Comparison of ENCODE assay signal across 11 cellular contexts in genomic region chr14:69636718-69637480, GRCh38. TPM values are rescaled to one million over a fixed set of nuclear protein-coding genes. Genes with fewer than 3 reads are reported as not detected.
DNase-seq lines count a peak whose midpoint lies in the region; ATAC-seq and TF ChIP-seq lines count a peak whose summit lies in the region.
"Had no signal": no experiment of that assay in that cellular context is flagged by ENCODE, and none has a peak within 500 bp of the region (broad histone marks: within the 10 kb centered on the region; RNA-seq: fewer than 3 reads in every experiment).

No MANE protein-coding gene starts in this region.

- H3K36me3 ChIP-seq in upper lobe of right lung, result no peaks in the 10 kb centered on the region

- peaks cover 94% of the 10 kb centered on the region for H3K4me1 Mint-ChIP-seq in activated naive CD4-positive, alpha-beta T cell treated with anti-CD3 and anti-CD28 coated beads, Interleukin-2, amount 50 U/mL, for 24 hours
- peaks cover 87% of the 10 kb centered on the region for H3K4me1 Mint-ChIP-seq in dendritic cell treated with granulocyte-macrophage colony-stimulating factor and Interleukin-4, amounts not matched to agents 40 ng/mL and 50 ng/mL, for 4 days (ENCODE audit: low read depth)
- peaks cover 60 to 94% (median 87%) of the 10 kb centered on the region in 4 donors for H3K4me1 Mint-ChIP-seq in naive thymus-derived CD8-positive, alpha-beta T cell

- POLR2A ChIA-PET in naive thymus-derived CD8-positive, alpha-beta T cell (lab: Charles Lee), result interaction anchor here (1.0 to 1.9 kb wide), 7 partner anchors 10 to 131 kb away, joined by 3 to 9 read pairs (median 4); partner anchors contain the start of genes SRSF5 and SUSD6

- no peak for ATAC-seq in naive thymus-derived CD8-positive, alpha-beta T cell
- peak; percentile 2 for ATAC-seq in upper lobe of right lung
- no peak for ATAC-seq in omental fat pad (ENCODE audit: low FRiP score)
- ATAC-seq: HCT116 had no signal

- DNase-seq in activated naive CD4-positive, alpha-beta T cell treated with anti-CD3 and anti-CD28 coated beads, Interleukin-2, amount 50 U/mL, for 16 hours, result no peak
- no peak for DNase-seq in naive thymus-derived CD8-positive, alpha-beta T cell
- no peak for DNase-seq in upper lobe of right lung
- DNase-seq in ACHN, result no peak
- DNase-seq in middle frontal gyrus (ENCODE audit: extremely low spot score, low spot score), result no peak
- DNase-seq in omental fat pad (ENCODE audit: low spot score), result no peak
- DNase-seq: activated gamma-delta T cell treated with Interleukin-2 at 50 U/mL for 16 hours, NCI-H226 had no signal

- peaks cover 7% of the 10 kb centered on the region for H3K9me3 ChIP-seq in upper lobe of right lung

- H3K27me3 ChIP-seq in upper lobe of right lung, result no peaks in the 10 kb centered on the region

- no peak for TF ChIP-seq CTCF in upper lobe of right lung (IDR thresholded peaks at IDR 0.05)
- no peak for TF ChIP-seq CTCF in omental fat pad (IDR thresholded peaks at IDR 0.05)

- H3K4me1 ChIP-seq in upper lobe of right lung, result peaks cover 77% of the 10 kb centered on the region

- H3K27me3 Mint-ChIP-seq in activated naive CD4-positive, alpha-beta T cell treated with anti-CD3 and anti-CD28 coated beads, Interleukin-2, amount 50 U/mL, for 24 hours, result no peaks in the 10 kb centered on the region
- H3K27me3 Mint-ChIP-seq in dendritic cell treated with granulocyte-macrophage colony-stimulating factor and Interleukin-4, amounts not matched to agents 40 ng/mL and 50 ng/mL, for 4 days, result no peaks in the 10 kb centered on the region
- no peaks in the 10 kb centered on the region for H3K27me3 Mint-ChIP-seq in naive thymus-derived CD8-positive, alpha-beta T cell

- H3K4me3 ChIP-seq in upper lobe of right lung, result no peak overlapping the region

- in situ Hi-C loops in ACHN (cut with HindIII; ENCODE audit: low pct_ligation_motif_present, low pct_unique_long_range_greater_than_20kb, low sequenced_read_pairs), result no loop called here

- intact Hi-C loops in dendritic cell treated with granulocyte-macrophage colony-stimulating factor and Interleukin-4, amounts not matched to agents 40 ng/mL and 50 ng/mL, for 4 days (cut with micrococcal nuclease), result no loop called here
- intact Hi-C loops in upper lobe of right lung (cut with DNase I), result no loop called here

- H3K27ac Mint-ChIP-seq in activated naive CD4-positive, alpha-beta T cell treated with anti-CD3 and anti-CD28 coated beads, Interleukin-2, amount 50 U/mL, for 24 hours, result peak overlapping the region; percentile 99
- peak overlapping the region; percentile 67 for H3K27ac Mint-ChIP-seq in dendritic cell treated with granulocyte-macrophage colony-stimulating factor and Interleukin-4, amounts not matched to agents 40 ng/mL and 50 ng/mL, for 4 days
- peak overlapping the region; percentile 86 to 96 (median 91) for H3K27ac Mint-ChIP-seq in naive thymus-derived CD8-positive, alpha-beta T cell

- peaks cover 17% of the 10 kb centered on the region for H3K36me3 Mint-ChIP-seq in activated naive CD4-positive, alpha-beta T cell treated with anti-CD3 and anti-CD28 coated beads, Interleukin-2, amount 50 U/mL, for 24 hours
- H3K36me3 Mint-ChIP-seq in dendritic cell treated with granulocyte-macrophage colony-stimulating factor and Interleukin-4, amounts not matched to agents 40 ng/mL and 50 ng/mL, for 4 days (ENCODE audit: low read depth), result peaks cover 37% of the 10 kb centered on the region
- peaks cover 8 to 13% (median 11%) of the 10 kb centered on the region in 3 donors for H3K36me3 Mint-ChIP-seq in naive thymus-derived CD8-positive, alpha-beta T cell

- peaks cover under 1% of the 10 kb centered on the region for H3K9me3 Mint-ChIP-seq in activated naive CD4-positive, alpha-beta T cell treated with anti-CD3 and anti-CD28 coated beads, Interleukin-2, amount 50 U/mL, for 24 hours
- peaks cover 16% of the 10 kb centered on the region for H3K9me3 Mint-ChIP-seq in dendritic cell treated with granulocyte-macrophage colony-stimulating factor and Interleukin-4, amounts not matched to agents 40 ng/mL and 50 ng/mL, for 4 days
- H3K9me3 Mint-ChIP-seq in naive thymus-derived CD8-positive, alpha-beta T cell, result peaks cover 0 to 12% (median 8%) of the 10 kb centered on the region in 9 donors

- peak overlapping the region; percentile 79 for H3K4me3 Mint-ChIP-seq in activated naive CD4-positive, alpha-beta T cell treated with anti-CD3 and anti-CD28 coated beads, Interleukin-2, amount 50 U/mL, for 24 hours
- H3K4me3 Mint-ChIP-seq in dendritic cell treated with granulocyte-macrophage colony-stimulating factor and Interleukin-4, amounts not matched to agents 40 ng/mL and 50 ng/mL, for 4 days, result no peak overlapping the region
- H3K4me3 Mint-ChIP-seq in naive thymus-derived CD8-positive, alpha-beta T cell, result peak overlapping the region; percentile 40 to 82 (median 64)

- H3K27ac ChIP-seq in upper lobe of right lung, result peak overlapping the region; percentile 66

RNA-seq across cellular contexts. Expression of gene SUSD6, which starts 25.5 kb away (rescaled TPM):
- total RNA-seq in naive thymus-derived CD8-positive, alpha-beta T cell, result 10 to 100 TPM; 34.7 to 38.8 TPM
- 1 to 10 TPM; 4.5 to 6.8 (median 5.6) TPM for polyA plus RNA-seq in naive thymus-derived CD8-positive, alpha-beta T cell
- total RNA-seq in upper lobe of right lung, result 87.5 TPM
- 10 to 100 TPM; 31.1 to 73.3 (median 52.7) TPM for total RNA-seq in omental fat pad
